Comparison of ENCODE assay signal across 8 cellular contexts in genomic region chr6:113860165-113860955, GRCh38. TPM values are rescaled to one million over a fixed set of nuclear protein-coding genes. Genes with fewer than 3 reads are reported as not detected.
DNase-seq lines count a peak whose midpoint lies in the region; ATAC-seq, FAIRE-seq and TF ChIP-seq lines count a peak whose summit lies in the region.

No MANE protein-coding gene starts in this region.

- no peak for FAIRE-seq in small intestine (lab: Jason Lieb, UNC)

- H3K4me3 ChIP-seq in SK-N-SH (ENCODE audit: low read depth in 2 of 2, low read length in 1 of 2) (peak overlapping the region; percentile 99 to 100), iPS-15b (ENCODE audit: low read depth, low read length) (peak overlapping the region; percentile 99), small intestine (ENCODE audit: low read depth in 1 of 2, low read length in 2 of 2) (peak overlapping the region; percentile 69 to 89)

- TF ChIP-seq EP300 in SK-N-SH (IDR thresholded peaks at IDR 0.05; ENCODE audit: borderline replicate concordance in 1 of 2, low read depth in 1 of 2, low read length in 1 of 2): no peak

- H3K9me3 ChIP-seq in SK-N-SH: no peaks in the 10 kb centered on the region
- H3K9me3 ChIP-seq in iPS-15b (ENCODE audit: control insufficient read depth, insufficient read depth, low read length): no peaks in the 10 kb centered on the region
- H3K9me3 ChIP-seq in small intestine (ENCODE audit: control insufficient read depth, low read depth): no peaks in the 10 kb centered on the region

- DNase-seq in SK-N-SH (peak; percentile 65), small intestine (peak; percentile 31)
- DNase-seq in activated CD4-positive, alpha-beta T cell treated with anti-CD3 and anti-CD28 coated beads for 48 hours: no peak

- H3K9me2 ChIP-seq in SK-N-SH: no peaks in the 10 kb centered on the region

- whole genome bisulfite sequencing in SK-N-SH (ENCODE audit: low lambda C conversion rate): 3% methylated on average over 8 of the region's 59 CpGs
- 38 to 43% (median 42%) methylated on average over 45 to 59 of the region's 59 CpGs for WGBS in adipose tissue, 3 donors
- WGBS in small intestine, 3 donors: 12 to 30% (median 23%) methylated on average over 48 to 59 of the region's 59 CpGs

- H4K20me1 ChIP-seq in SK-N-SH (ENCODE audit: insufficient read depth): peaks cover 34% of the 10 kb centered on the region

- TF ChIP-seq RAD21 in SK-N-SH (IDR thresholded peaks at IDR 0.05; ENCODE audit: low read length): no peak

- peaks cover 15 to 17% of the 10 kb centered on the region in 2 experiments for H3K4me1 ChIP-seq in SK-N-SH (ENCODE audit: control insufficient read depth in 1 of 2, insufficient read depth in 2 of 2, low read depth in 1 of 2, low read length in 1 of 2)
- peaks cover 2% of the 10 kb centered on the region for H3K4me1 ChIP-seq in iPS-15b (ENCODE audit: control insufficient read depth, insufficient read depth, low read length)
- no peaks in the 10 kb centered on the region for H3K4me1 ChIP-seq in small intestine (ENCODE audit: control insufficient read depth in 2 of 2, insufficient read depth in 1 of 2, low read depth in 1 of 2, low read length in 1 of 2)

- peak overlapping the region; percentile 99 for H3K27ac ChIP-seq in SK-N-SH (ENCODE audit: low read depth in 2 of 2, low read length in 1 of 2)
- H3K27ac ChIP-seq in adipose tissue (ENCODE audit: low read depth, low read length): peak overlapping the region; percentile 92
- H3K27ac ChIP-seq in small intestine (ENCODE audit: low read depth in 1 of 2, low read length in 1 of 2): peak overlapping the region; percentile 98 to 100

- ATAC-seq in SK-N-SH treated with all-trans-retinoic acid at 6 μM for 48 hours (no peak), HG03139 (IDR thresholded peaks at IDR 0.05; ENCODE audit: unreplicated experiment) (no peak), GM18873 (IDR thresholded peaks at IDR 0.05; ENCODE audit: low FRiP score, unreplicated experiment) (no peak)

- no peak overlapping the region for H2AFZ ChIP-seq in SK-N-SH (ENCODE audit: low read depth)

- H3K27me3 ChIP-seq in SK-N-SH (ENCODE audit: insufficient read depth) (no peaks in the 10 kb centered on the region), iPS-15b (ENCODE audit: control insufficient read depth, insufficient read depth, low read length) (peaks cover 16% of the 10 kb centered on the region), small intestine (ENCODE audit: control insufficient read depth in 2 of 2, insufficient read depth in 2 of 2, low read length in 2 of 2) (no peaks in the 10 kb centered on the region)

- TF ChIP-seq CTCF in SK-N-SH (IDR thresholded peaks at IDR 0.05): no peak

- POLR2A ChIA-PET in SK-N-SH (lab: Yijun Ruan, JAX): no interaction called here

- peaks cover 97% of the 10 kb centered on the region for H3K79me2 ChIP-seq in SK-N-SH (ENCODE audit: insufficient read depth)

- H3K9ac ChIP-seq in SK-N-SH: peak overlapping the region; percentile 100
- no peak overlapping the region for H3K9ac ChIP-seq in iPS-15b (ENCODE audit: low read depth, low read length)

- H3K36me3 ChIP-seq in SK-N-SH (replicated peaks in 1 of 2; ENCODE audit: control insufficient read depth in 1 of 2, insufficient read depth in 2 of 2, low read length in 1 of 2) (peaks cover 33 to 48% of the 10 kb centered on the region in 2 experiments), iPS-15b (ENCODE audit: control insufficient read depth, insufficient read depth, low read length) (no peaks in the 10 kb centered on the region), small intestine (ENCODE audit: control insufficient read depth in 2 of 2, insufficient read depth in 2 of 2, low read length in 2 of 2) (no peaks in the 10 kb centered on the region)

- peak overlapping the region; percentile 89 for H3K4me2 ChIP-seq in SK-N-SH

- peaks cover 59% of the 10 kb centered on the region for H3F3A ChIP-seq in SK-N-SH (replicated peaks; ENCODE audit: insufficient read depth)

- CTCF ChIA-PET in SK-N-SH (lab: Yijun Ruan, JAX): interaction anchor here (1.1 to 2.9 kb wide), 16 partner anchors 13 to 1081 kb away, joined by 3 to 35 read pairs (median 5); no protein-coding TSS in a partner anchor

TF ChIP-seq in SK-N-SH, 30 proteins besides CTCF, POLR2A, EP300 and RAD21:
- TF ChIP-seq MAX (IDR thresholded peaks at IDR 0.05; ENCODE audit: low read depth) (no peak), NFIC (IDR thresholded peaks at IDR 0.05; ENCODE audit: borderline replicate concordance) (peak; percentile 22; the same call in 1 of the 2 replicates), POLR2AphosphoS5 (IDR thresholded peaks at IDR 0.05; ENCODE audit: low read depth, low read length) (peak; percentile 36; the same call in 1 of the 2 replicates)
TF ChIP-seq in SK-N-SH: peak in this region for 2.

TF ChIP-seq in SK-N-SH treated with all-trans-retinoic acid at 6 μM for 48 hours, 23 proteins besides CTCF, POLR2A, EP300 and RAD21 (continues in another document):
- TF ChIP-seq PATZ1 (CRISPR knock-in tag; IDR thresholded peaks at IDR 0.05; ENCODE audit: borderline replicate concordance) (no peak), ISL1 (CRISPR knock-in tag; IDR thresholded peaks at IDR 0.05) (no peak), POU6F1 (CRISPR knock-in tag; IDR thresholded peaks at IDR 0.05; ENCODE audit: borderline replicate concordance, low read depth) (no peak), OSR1 (CRISPR knock-in tag; IDR thresholded peaks at IDR 0.05) (no peak), CREB5 (CRISPR knock-in tag; IDR thresholded peaks at IDR 0.05; ENCODE audit: low read depth) (no peak), TCF4 (CRISPR knock-in tag; IDR thresholded peaks at IDR 0.05; ENCODE audit: borderline replicate concordance) (no peak), ZFP3 (CRISPR knock-in tag; IDR thresholded peaks at IDR 0.05) (no peak), ARNTL (CRISPR knock-in tag; IDR thresholded peaks at IDR 0.05; ENCODE audit: borderline replicate concordance, low read depth) (no peak), ESRRG (CRISPR knock-in tag; IDR thresholded peaks at IDR 0.05) (no peak), PPARA (CRISPR knock-in tag; IDR thresholded peaks at IDR 0.05; ENCODE audit: borderline replicate concordance) (no peak), TOX (CRISPR knock-in tag; IDR thresholded peaks at IDR 0.05; ENCODE audit: borderline replicate concordance) (no peak), CSRNP3 (CRISPR knock-in tag; IDR thresholded peaks at IDR 0.05) (no peak), GLIS3 (CRISPR knock-in tag; IDR thresholded peaks at IDR 0.05) (no peak), SNAI2 (CRISPR knock-in tag; IDR thresholded peaks at IDR 0.05) (no peak), ZFP30 (CRISPR knock-in tag; IDR thresholded peaks at IDR 0.05) (no peak)

RNA-seq across cellular contexts. Expression of gene MARCKS, which starts 3.2 kb away (rescaled TPM):
- polyA plus RNA-seq in SK-N-SH (2012; rRNA removed) (54.4 and 61.4 TPM in 2 replicates), adipose tissue (10 to 100 TPM; 14.2 to 35.2 (median 15.0) TPM), small intestine (10 to 100 TPM; 18.1 to 32.5 (median 20.0) TPM)
- polyA plus RNA-seq in SK-N-SH (2012; cell fraction: cytosol; rRNA removed): 60.1 and 82.6 TPM in 2 replicates
- polyA plus RNA-seq in SK-N-SH (2012; cell fraction: nucleus; rRNA removed): 47.3 and 49.0 TPM in 2 replicates
